In genomic region chr2:31335921-31336570, GRCh38 we compare ENCODE assay signal across 15 cellular contexts.
DNase-seq lines count a peak whose midpoint lies in the region; ATAC-seq, FAIRE-seq and TF ChIP-seq lines count a peak whose summit lies in the region.
"Had no signal": no experiment of that assay in that cellular context is flagged by ENCODE, and none has a peak within 500 bp of the region (broad histone marks: within the 10 kb centered on the region; RNA-seq: fewer than 3 reads in every experiment).

No MANE protein-coding gene starts in this region.

- TF ChIP-seq CTCF in fibroblast of pulmonary artery (IDR thresholded peaks at IDR 0.05; ENCODE audit: low read length, missing control alignments) (no peak), osteoblast (IDR thresholded peaks at IDR 0.05; ENCODE audit: extremely low read depth, low read depth, low read length) (no peak)

- H3K27ac Mint-ChIP-seq in T-helper 17 cell: no peak overlapping the region
- H3K27ac Mint-ChIP-seq: dendritic cell treated with granulocyte-macrophage colony-stimulating factor and Interleukin-4, amounts not matched to agents 40 ng/mL and 50 ng/mL, for 4 days had no signal

- peak overlapping the region; percentile 37 for H3K4me2 ChIP-seq in osteoblast (ENCODE audit: insufficient read depth, low read length)

- peaks cover 34% of the 10 kb centered on the region for H3K27me3 Mint-ChIP-seq in T-helper 17 cell
- H3K27me3 Mint-ChIP-seq: dendritic cell treated with granulocyte-macrophage colony-stimulating factor and Interleukin-4, amounts not matched to agents 40 ng/mL and 50 ng/mL, for 4 days had no signal

- peak overlapping the region; percentile 57 for H3K27ac ChIP-seq in osteoblast (ENCODE audit: low read depth, low read length)
- no peak overlapping the region for H3K27ac ChIP-seq in small intestine (ENCODE audit: low read depth in 1 of 2, low read length in 1 of 2)
- H3K27ac ChIP-seq: heart right ventricle, right lobe of liver had no signal

- H3K36me3 ChIP-seq in osteoblast (ENCODE audit: insufficient read depth, low read length): no peaks in the 10 kb centered on the region
- H3K36me3 ChIP-seq in small intestine (ENCODE audit: control insufficient read depth in 2 of 2, insufficient read depth in 2 of 2, low read length in 2 of 2): peaks cover 0 to 8% of the 10 kb centered on the region in 2 donors
- H3K36me3 ChIP-seq: heart right ventricle had no signal

- no peak for FAIRE-seq in small intestine (lab: Jason Lieb, UNC)

- no peak overlapping the region for H3K4me3 ChIP-seq in fibroblast of pulmonary artery (replicated peaks; ENCODE audit: low read depth, low read length)
- H3K4me3 ChIP-seq in osteoblast (ENCODE audit: insufficient read depth, low read length): no peak overlapping the region
- no peak overlapping the region for H3K4me3 ChIP-seq in small intestine (ENCODE audit: low read depth in 1 of 2, low read length in 2 of 2)
- H3K4me3 ChIP-seq: heart right ventricle, right lobe of liver had no signal

- peaks cover 41% of the 10 kb centered on the region for H3K4me1 ChIP-seq in osteoblast (ENCODE audit: insufficient read depth, low read length)
- H3K4me1 ChIP-seq in small intestine (ENCODE audit: control insufficient read depth in 2 of 2, insufficient read depth in 1 of 2, low read depth in 1 of 2, low read length in 1 of 2): no peaks in the 10 kb centered on the region
- H3K4me1 ChIP-seq: right lobe of liver had no signal

- 88 to 92% (median 89%) methylated on average over 5 of the region's 5 CpGs for WGBS in small intestine, 3 donors

- no peaks in the 10 kb centered on the region for H3K9me3 ChIP-seq in T-helper 17 cell (ENCODE audit: control insufficient read depth, low read length, poor library complexity, severe bottlenecking)
- no peaks in the 10 kb centered on the region for H3K9me3 ChIP-seq in osteoblast (ENCODE audit: low read depth, low read length)
- H3K9me3 ChIP-seq in small intestine (ENCODE audit: control insufficient read depth, low read depth): no peaks in the 10 kb centered on the region
- H3K9me3 ChIP-seq: heart right ventricle, right lobe of liver had no signal

- H3K36me3 Mint-ChIP-seq in T-helper 17 cell (ENCODE audit: low read depth): no peaks in the 10 kb centered on the region

- peak overlapping the region; percentile 33 for H3K4me3 Mint-ChIP-seq in T-helper 17 cell
- H3K4me3 Mint-ChIP-seq: dendritic cell treated with granulocyte-macrophage colony-stimulating factor and Interleukin-4, amounts not matched to agents 40 ng/mL and 50 ng/mL, for 4 days had no signal

- peak; percentile 30 for DNase-seq in GM04504 (ENCODE audit: low read depth)
- no peak for DNase-seq in T-helper 17 cell
- DNase-seq in fibroblast of pulmonary artery (ENCODE audit: low read depth): peak; percentile 61
- DNase-seq in osteoblast (ENCODE audit: insufficient read length, low spot score, missing footprints): no peak
- no peak for DNase-seq in small intestine
- DNase-seq in epidermal melanocyte (ENCODE audit: insufficient read length, low spot score): no peak
- DNase-seq: activated naive CD4-positive, alpha-beta T cell; DMS 273 treated with DMSO at 0.1 percent for 48 hours; heart right ventricle; Karpas-422; NCI-H2081; right lobe of liver had no signal

- H2AFZ ChIP-seq in osteoblast (ENCODE audit: low read length): peak overlapping the region; percentile 23

- ATAC-seq in T-helper 17 cell (no peak), HG03439 (IDR thresholded peaks at IDR 0.05; ENCODE audit: unreplicated experiment) (no peak), HG03354 (IDR thresholded peaks at IDR 0.05; ENCODE audit: poor library complexity, severe bottlenecking, unreplicated experiment) (no peak)
- ATAC-seq: right lobe of liver had no signal

- no peaks in the 10 kb centered on the region for H4K20me1 ChIP-seq in osteoblast (ENCODE audit: insufficient read depth, low read length)

- H3K27me3 ChIP-seq in osteoblast (ENCODE audit: insufficient read depth, low read length): peaks cover 8% of the 10 kb centered on the region
- H3K27me3 ChIP-seq in small intestine (ENCODE audit: control insufficient read depth in 2 of 2, insufficient read depth in 2 of 2, low read length in 2 of 2): no peaks in the 10 kb centered on the region
- H3K27me3 ChIP-seq: heart right ventricle, right lobe of liver had no signal

- H3K79me2 ChIP-seq in osteoblast (ENCODE audit: insufficient read depth, low read length): no peaks in the 10 kb centered on the region

- peaks cover 2% of the 10 kb centered on the region for H3K4me1 Mint-ChIP-seq in T-helper 17 cell

Comparison
In these comparisons a context has a peak if more than half of its experiments do, and no peak if none do; other contexts are left out.
1. DNase-seq: peak in GM04504 (single experiment) and fibroblast of pulmonary artery (single experiment); none in T-helper 17 cell (0 of 3), osteoblast (single experiment), small intestine (single experiment) and epidermal melanocyte (single experiment).